1 cellular context compared by ENCODE assay signal in genomic region chr10:14648042-14648765, GRCh38.
TF ChIP-seq lines count a peak whose summit lies in the region.

No MANE protein-coding gene starts in this region.

TF ChIP-seq in GM12878, 131 proteins besides CTCF, POLR2A, EP300 and RAD21 (continued from another document):
- TF ChIP-seq, protein P1, sequence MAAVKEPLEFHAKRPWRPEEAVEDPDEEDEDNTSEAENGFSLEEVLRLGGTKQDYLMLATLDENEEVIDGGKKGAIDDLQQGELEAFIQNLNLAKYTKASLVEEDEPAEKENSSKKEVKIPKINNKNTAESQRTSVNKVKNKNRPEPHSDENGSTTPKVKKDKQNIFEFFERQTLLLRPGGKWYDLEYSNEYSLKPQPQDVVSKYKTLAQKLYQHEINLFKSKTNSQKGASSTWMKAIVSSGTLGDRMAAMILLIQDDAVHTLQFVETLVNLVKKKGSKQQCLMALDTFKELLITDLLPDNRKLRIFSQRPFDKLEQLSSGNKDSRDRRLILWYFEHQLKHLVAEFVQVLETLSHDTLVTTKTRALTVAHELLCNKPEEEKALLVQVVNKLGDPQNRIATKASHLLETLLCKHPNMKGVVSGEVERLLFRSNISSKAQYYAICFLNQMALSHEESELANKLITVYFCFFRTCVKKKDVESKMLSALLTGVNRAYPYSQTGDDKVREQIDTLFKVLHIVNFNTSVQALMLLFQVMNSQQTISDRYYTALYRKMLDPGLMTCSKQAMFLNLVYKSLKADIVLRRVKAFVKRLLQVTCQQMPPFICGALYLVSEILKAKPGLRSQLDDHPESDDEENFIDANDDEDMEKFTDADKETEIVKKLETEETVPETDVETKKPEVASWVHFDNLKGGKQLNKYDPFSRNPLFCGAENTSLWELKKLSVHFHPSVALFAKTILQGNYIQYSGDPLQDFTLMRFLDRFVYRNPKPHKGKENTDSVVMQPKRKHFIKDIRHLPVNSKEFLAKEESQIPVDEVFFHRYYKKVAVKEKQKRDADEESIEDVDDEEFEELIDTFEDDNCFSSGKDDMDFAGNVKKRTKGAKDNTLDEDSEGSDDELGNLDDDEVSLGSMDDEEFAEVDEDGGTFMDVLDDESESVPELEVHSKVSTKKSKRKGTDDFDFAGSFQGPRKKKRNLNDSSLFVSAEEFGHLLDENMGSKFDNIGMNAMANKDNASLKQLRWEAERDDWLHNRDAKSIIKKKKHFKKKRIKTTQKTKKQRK (IDR thresholded peaks at IDR 0.05; ENCODE audit: low read depth, low read length) = no peak
- TF ChIP-seq SPI1 (IDR thresholded peaks at IDR 0.05; ENCODE audit: borderline replicate concordance, insufficient read depth, low read depth, low read length) (peak; percentile 86), ASH2L (IDR thresholded peaks at IDR 0.05; ENCODE audit: borderline replicate concordance, low read depth) (no peak), BRCA1 (IDR thresholded peaks at IDR 0.05; ENCODE audit: low read depth, low read length) (no peak), JUND (IDR thresholded peaks at IDR 0.05; ENCODE audit: low read depth, low read length) (peak; percentile 56; the same call in 1 of the 2 replicates), SRF (IDR thresholded peaks at IDR 0.05; ENCODE audit: low read depth in 2 of 2, low read length in 2 of 2) (peak in 1 of 2 experiments; percentile 87; a peak in 2 of 4 replicates), GABPA (IDR thresholded peaks at IDR 0.05; ENCODE audit: low read depth) (peak; percentile 61; the same call in 1 of the 2 replicates), SMC3 (IDR thresholded peaks at IDR 0.05; ENCODE audit: borderline replicate concordance, low read length) (peak; percentile 27; the same call in 1 of the 2 replicates), HCFC1 (IDR thresholded peaks at IDR 0.05; ENCODE audit: low read length) (0 out of 2 replicates have a peak, but pooled peaks have one; percentile 12), RELA (IDR thresholded peaks at IDR 0.05; ENCODE audit: borderline replicate concordance, partially characterized antibody) (peak; percentile 56), NFXL1 (IDR thresholded peaks at IDR 0.05; ENCODE audit: borderline replicate concordance) (no peak), BHLHE40 (IDR thresholded peaks at IDR 0.05; ENCODE audit: borderline replicate concordance in 1 of 2, low read depth in 2 of 2, low read length in 1 of 2) (peak; percentile 74 to 83), EGR1 (IDR thresholded peaks at IDR 0.05; ENCODE audit: borderline replicate concordance in 1 of 2, low read depth in 2 of 2, low read length in 2 of 2) (peak in 1 of 2 experiments; percentile 64; a peak in 1 of 3 replicates), ETV6 (conservative IDR thresholded peaks at IDR 0.05 in 1 of 2, IDR thresholded peaks at IDR 0.05 in 1 of 2; ENCODE audit: borderline replicate concordance in 1 of 2, low read depth in 1 of 2) (peak in 1 of 2 experiments; percentile 98; a peak in 2 of 4 replicates), ZNF217 (IDR thresholded peaks at IDR 0.05) (peak; percentile 79; the same call in 1 of the 2 replicates), NFIC (IDR thresholded peaks at IDR 0.05; ENCODE audit: low read depth, low read length) (peak; percentile 99), ZBED1 (IDR thresholded peaks at IDR 0.05; ENCODE audit: borderline replicate concordance) (peak; percentile 88), ZNF24 (IDR thresholded peaks at IDR 0.05) (peak; percentile 87), RELB (IDR thresholded peaks at IDR 0.05; ENCODE audit: low read depth) (peak; percentile 98), FOXM1 (IDR thresholded peaks at IDR 0.05; ENCODE audit: low read depth, low read length) (peak; percentile 98), LARP7 (IDR thresholded peaks at IDR 0.05) (no peak), RB1 (IDR thresholded peaks at IDR 0.05; ENCODE audit: borderline replicate concordance) (no peak), RFX5 (IDR thresholded peaks at IDR 0.05; ENCODE audit: low read depth, low read length) (peak; percentile 60; the same call in 1 of the 2 replicates), CBX3 (IDR thresholded peaks at IDR 0.05; ENCODE audit: borderline replicate concordance, low read depth) (no peak), MYC (IDR thresholded peaks at IDR 0.05; ENCODE audit: insufficient read depth, insufficient read length, insufficient replicate concordance, low read length, severe bottlenecking) (no peak), YBX1 (IDR thresholded peaks at IDR 0.05) (no peak), TARDBP (IDR thresholded peaks at IDR 0.05; ENCODE audit: borderline replicate concordance) (peak; percentile 21; the same call in 1 of the 2 replicates), BACH1 (IDR thresholded peaks at IDR 0.05; ENCODE audit: borderline replicate concordance) (peak; percentile 78; the same call in 1 of the 2 replicates), FOXK2 (IDR thresholded peaks at IDR 0.05) (no peak), YY1 (IDR thresholded peaks at IDR 0.05; ENCODE audit: low read depth, low read length) (peak; percentile 77), CREB1 (IDR thresholded peaks at IDR 0.05; ENCODE audit: low read depth) (peak; percentile 62; the same call in 1 of the 2 replicates), MEF2B (IDR thresholded peaks at IDR 0.05; ENCODE audit: partially characterized antibody, poor library complexity, severe bottlenecking) (peak; percentile 88), EED (IDR thresholded peaks at IDR 0.05; ENCODE audit: low read depth) (peak; percentile 85), ESRRA (IDR thresholded peaks at IDR 0.05; ENCODE audit: low read length) (peak; percentile 63), ATF2 (IDR thresholded peaks at IDR 0.05; ENCODE audit: low read length) (peak; percentile 94)
- TF ChIP-seq, protein P2, sequence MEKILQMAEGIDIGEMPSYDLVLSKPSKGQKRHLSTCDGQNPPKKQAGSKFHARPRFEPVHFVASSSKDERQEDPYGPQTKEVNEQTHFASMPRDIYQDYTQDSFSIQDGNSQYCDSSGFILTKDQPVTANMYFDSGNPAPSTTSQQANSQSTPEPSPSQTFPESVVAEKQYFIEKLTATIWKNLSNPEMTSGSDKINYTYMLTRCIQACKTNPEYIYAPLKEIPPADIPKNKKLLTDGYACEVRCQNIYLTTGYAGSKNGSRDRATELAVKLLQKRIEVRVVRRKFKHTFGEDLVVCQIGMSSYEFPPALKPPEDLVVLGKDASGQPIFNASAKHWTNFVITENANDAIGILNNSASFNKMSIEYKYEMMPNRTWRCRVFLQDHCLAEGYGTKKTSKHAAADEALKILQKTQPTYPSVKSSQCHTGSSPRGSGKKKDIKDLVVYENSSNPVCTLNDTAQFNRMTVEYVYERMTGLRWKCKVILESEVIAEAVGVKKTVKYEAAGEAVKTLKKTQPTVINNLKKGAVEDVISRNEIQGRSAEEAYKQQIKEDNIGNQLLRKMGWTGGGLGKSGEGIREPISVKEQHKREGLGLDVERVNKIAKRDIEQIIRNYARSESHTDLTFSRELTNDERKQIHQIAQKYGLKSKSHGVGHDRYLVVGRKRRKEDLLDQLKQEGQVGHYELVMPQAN (conservative IDR thresholded peaks at IDR 0.05) = 0 out of 2 replicates have a peak, but pooled peaks have one; percentile 1
- TF ChIP-seq, protein P3, sequence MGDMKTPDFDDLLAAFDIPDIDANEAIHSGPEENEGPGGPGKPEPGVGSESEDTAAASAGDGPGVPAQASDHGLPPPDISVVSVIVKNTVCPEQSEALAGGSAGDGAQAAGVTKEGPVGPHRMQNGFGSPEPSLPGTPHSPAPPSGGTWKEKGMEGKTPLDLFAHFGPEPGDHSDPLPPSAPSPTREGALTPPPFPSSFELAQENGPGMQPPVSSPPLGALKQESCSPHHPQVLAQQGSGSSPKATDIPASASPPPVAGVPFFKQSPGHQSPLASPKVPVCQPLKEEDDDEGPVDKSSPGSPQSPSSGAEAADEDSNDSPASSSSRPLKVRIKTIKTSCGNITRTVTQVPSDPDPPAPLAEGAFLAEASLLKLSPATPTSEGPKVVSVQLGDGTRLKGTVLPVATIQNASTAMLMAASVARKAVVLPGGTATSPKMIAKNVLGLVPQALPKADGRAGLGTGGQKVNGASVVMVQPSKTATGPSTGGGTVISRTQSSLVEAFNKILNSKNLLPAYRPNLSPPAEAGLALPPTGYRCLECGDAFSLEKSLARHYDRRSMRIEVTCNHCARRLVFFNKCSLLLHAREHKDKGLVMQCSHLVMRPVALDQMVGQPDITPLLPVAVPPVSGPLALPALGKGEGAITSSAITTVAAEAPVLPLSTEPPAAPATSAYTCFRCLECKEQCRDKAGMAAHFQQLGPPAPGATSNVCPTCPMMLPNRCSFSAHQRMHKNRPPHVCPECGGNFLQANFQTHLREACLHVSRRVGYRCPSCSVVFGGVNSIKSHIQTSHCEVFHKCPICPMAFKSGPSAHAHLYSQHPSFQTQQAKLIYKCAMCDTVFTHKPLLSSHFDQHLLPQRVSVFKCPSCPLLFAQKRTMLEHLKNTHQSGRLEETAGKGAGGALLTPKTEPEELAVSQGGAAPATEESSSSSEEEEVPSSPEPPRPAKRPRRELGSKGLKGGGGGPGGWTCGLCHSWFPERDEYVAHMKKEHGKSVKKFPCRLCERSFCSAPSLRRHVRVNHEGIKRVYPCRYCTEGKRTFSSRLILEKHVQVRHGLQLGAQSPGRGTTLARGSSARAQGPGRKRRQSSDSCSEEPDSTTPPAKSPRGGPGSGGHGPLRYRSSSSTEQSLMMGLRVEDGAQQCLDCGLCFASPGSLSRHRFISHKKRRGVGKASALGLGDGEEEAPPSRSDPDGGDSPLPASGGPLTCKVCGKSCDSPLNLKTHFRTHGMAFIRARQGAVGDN (IDR thresholded peaks at IDR 0.05) = peak; percentile 46; the same call in 1 of the 2 replicates
- TF ChIP-seq, protein P4, sequence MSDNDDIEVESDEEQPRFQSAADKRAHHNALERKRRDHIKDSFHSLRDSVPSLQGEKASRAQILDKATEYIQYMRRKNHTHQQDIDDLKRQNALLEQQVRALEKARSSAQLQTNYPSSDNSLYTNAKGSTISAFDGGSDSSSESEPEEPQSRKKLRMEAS (IDR thresholded peaks at IDR 0.05; ENCODE audit: low read depth, low read length) = no peak
- TF ChIP-seq, protein P5, sequence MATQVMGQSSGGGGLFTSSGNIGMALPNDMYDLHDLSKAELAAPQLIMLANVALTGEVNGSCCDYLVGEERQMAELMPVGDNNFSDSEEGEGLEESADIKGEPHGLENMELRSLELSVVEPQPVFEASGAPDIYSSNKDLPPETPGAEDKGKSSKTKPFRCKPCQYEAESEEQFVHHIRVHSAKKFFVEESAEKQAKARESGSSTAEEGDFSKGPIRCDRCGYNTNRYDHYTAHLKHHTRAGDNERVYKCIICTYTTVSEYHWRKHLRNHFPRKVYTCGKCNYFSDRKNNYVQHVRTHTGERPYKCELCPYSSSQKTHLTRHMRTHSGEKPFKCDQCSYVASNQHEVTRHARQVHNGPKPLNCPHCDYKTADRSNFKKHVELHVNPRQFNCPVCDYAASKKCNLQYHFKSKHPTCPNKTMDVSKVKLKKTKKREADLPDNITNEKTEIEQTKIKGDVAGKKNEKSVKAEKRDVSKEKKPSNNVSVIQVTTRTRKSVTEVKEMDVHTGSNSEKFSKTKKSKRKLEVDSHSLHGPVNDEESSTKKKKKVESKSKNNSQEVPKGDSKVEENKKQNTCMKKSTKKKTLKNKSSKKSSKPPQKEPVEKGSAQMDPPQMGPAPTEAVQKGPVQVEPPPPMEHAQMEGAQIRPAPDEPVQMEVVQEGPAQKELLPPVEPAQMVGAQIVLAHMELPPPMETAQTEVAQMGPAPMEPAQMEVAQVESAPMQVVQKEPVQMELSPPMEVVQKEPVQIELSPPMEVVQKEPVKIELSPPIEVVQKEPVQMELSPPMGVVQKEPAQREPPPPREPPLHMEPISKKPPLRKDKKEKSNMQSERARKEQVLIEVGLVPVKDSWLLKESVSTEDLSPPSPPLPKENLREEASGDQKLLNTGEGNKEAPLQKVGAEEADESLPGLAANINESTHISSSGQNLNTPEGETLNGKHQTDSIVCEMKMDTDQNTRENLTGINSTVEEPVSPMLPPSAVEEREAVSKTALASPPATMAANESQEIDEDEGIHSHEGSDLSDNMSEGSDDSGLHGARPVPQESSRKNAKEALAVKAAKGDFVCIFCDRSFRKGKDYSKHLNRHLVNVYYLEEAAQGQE (IDR thresholded peaks at IDR 0.05; ENCODE audit: low read depth, low read length) = 0 out of 2 replicates have a peak, but pooled peaks have one; percentile 26
